ENCODE assay signal across 14 cellular contexts in genomic region chr9:89808076-89808701, GRCh38.
A peak's percentile ranks its signal among the peaks of the same experiment; 100 is the strongest.
DNase-seq lines count a peak whose midpoint lies in the region; ATAC-seq and TF ChIP-seq lines count a peak whose summit lies in the region.
"Had no signal": no experiment of that assay in that cellular context is flagged by ENCODE, and none has a peak within 500 bp of the region (broad histone marks: within the 10 kb centered on the region; RNA-seq: fewer than 3 reads in every experiment).

No MANE protein-coding gene starts in this region.

- H3K4me2 ChIP-seq in parathyroid adenoma (ENCODE audit: low read length) = peak overlapping the region; percentile 37

- H3K27ac ChIP-seq in parathyroid adenoma = peak overlapping the region; percentile 85
- H3K27ac ChIP-seq: esophagus squamous epithelium, RWPE1 had no signal

- H3K27me3 ChIP-seq in parathyroid adenoma (ENCODE audit: control insufficient read depth, insufficient read depth, low read length) = no peaks in the 10 kb centered on the region

- peak overlapping the region; percentile 56 for H2AFZ ChIP-seq in parathyroid adenoma

- DNase-seq in NCI-H1694 treated with DMSO at 0.1 percent for 48 hours (lab: John Stamatoyannopoulos, UW) (peak; percentile 9), NCI-H1694 (lab: John Stamatoyannopoulos, UW) (no peak), NCI-H1417 treated with DMSO at 0.1 percent for 48 hours (lab: John Stamatoyannopoulos, UW) (peak; percentile 42), brain pericyte (ENCODE audit: low read depth, low spot score) (peak; percentile 68), NCI-H1105 treated with DMSO at 0.1 percent for 48 hours (lab: John Stamatoyannopoulos, UW) (no peak), EL (no peak)
- DNase-seq: 8988T; activated CD4-positive, alpha-beta T cell treated with anti-CD3 and anti-CD28 coated beads, Interleukin-2, amount 10 ng/mL, durations not matched to agents 7 days and 5 days; esophagus squamous epithelium; KBM-7; left ventricle myocardium superior had no signal

- H3K79me2 ChIP-seq in parathyroid adenoma = no peaks in the 10 kb centered on the region

- H3K9me3 ChIP-seq in parathyroid adenoma (ENCODE audit: control insufficient read depth, low read length) = no peaks in the 10 kb centered on the region
- H3K9me3 ChIP-seq: esophagus squamous epithelium had no signal

- ATAC-seq in HG02970 (IDR thresholded peaks at IDR 0.05; ENCODE audit: low FRiP score, unreplicated experiment) = no peak
- ATAC-seq: left ventricle myocardium superior had no signal

- H3K36me3 ChIP-seq in parathyroid adenoma (ENCODE audit: control insufficient read depth, insufficient read depth, low read length) = no peaks in the 10 kb centered on the region
- H3K36me3 ChIP-seq: esophagus squamous epithelium had no signal

- H3K4me1 ChIP-seq in parathyroid adenoma = peaks cover 55% of the 10 kb centered on the region

- H3K4me3 ChIP-seq in parathyroid adenoma (ENCODE audit: low read depth, low read length) = peak overlapping the region; percentile 6
- H3K4me3 ChIP-seq: esophagus squamous epithelium had no signal

- no peak overlapping the region for H3K9ac ChIP-seq in parathyroid adenoma

- peak; percentile 11 for TF ChIP-seq CTCF in parathyroid adenoma (IDR thresholded peaks at IDR 0.05)

Comparison
In these comparisons a context has a peak if more than half of its experiments do, and no peak if none do; other contexts are left out.
1. DNase-seq: peak in NCI-H1694 treated with DMSO at 0.1 percent for 48 hours (single experiment), NCI-H1417 treated with DMSO at 0.1 percent for 48 hours (single experiment) and brain pericyte (single experiment); none in NCI-H1694 (single experiment), NCI-H1105 treated with DMSO at 0.1 percent for 48 hours (single experiment) and EL (single experiment).